1 cellular context compared by ENCODE assay signal in the genomic region with DNA sequence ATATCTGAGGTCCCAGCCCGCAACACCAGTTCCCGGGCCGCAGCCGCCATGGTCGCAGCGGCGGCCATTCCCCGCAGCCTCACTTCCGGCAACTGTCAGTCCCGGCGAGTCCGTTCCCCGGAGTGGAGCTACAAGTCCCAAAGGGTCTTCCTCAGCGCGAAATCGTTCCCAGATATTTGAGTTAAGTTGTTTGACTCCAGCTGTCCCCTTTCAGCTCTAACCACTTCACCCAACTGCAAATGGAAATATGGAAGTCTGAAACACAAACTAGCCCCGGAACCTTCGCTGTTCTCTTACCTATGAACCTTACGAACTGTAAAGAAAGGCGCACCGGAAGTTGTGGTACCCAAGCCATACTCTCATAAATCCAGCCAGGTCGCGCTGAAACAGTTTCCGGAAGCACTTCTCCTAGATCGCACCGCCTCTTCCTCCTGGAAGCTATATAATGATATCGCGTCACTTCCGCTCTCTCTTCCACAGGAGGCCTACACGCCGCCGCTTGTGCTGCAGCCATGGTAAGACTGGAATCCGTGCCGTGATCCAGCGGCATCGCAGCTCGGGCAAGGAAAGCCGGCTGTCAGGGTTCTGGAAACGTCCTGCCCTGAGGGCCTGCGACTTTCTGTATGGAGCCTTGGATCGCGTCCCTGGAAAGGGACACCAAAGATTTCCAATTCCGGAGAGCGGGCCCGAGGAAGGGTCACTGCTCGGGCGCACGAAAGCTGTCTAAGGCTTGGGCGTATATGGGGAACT.
TF ChIP-seq lines count a peak whose summit lies in the region.

A gene (plus strand): TSS at position 468 of the 750 bp plus-strand sequence. CDS start 45 bp downstream, at position 513.
A gene with protein sequence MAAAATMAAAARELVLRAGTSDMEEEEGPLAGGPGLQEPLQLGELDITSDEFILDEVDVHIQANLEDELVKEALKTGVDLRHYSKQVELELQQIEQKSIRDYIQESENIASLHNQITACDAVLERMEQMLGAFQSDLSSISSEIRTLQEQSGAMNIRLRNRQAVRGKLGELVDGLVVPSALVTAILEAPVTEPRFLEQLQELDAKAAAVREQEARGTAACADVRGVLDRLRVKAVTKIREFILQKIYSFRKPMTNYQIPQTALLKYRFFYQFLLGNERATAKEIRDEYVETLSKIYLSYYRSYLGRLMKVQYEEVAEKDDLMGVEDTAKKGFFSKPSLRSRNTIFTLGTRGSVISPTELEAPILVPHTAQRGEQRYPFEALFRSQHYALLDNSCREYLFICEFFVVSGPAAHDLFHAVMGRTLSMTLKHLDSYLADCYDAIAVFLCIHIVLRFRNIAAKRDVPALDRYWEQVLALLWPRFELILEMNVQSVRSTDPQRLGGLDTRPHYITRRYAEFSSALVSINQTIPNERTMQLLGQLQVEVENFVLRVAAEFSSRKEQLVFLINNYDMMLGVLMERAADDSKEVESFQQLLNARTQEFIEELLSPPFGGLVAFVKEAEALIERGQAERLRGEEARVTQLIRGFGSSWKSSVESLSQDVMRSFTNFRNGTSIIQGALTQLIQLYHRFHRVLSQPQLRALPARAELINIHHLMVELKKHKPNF (minus strand): TSS at position 269 of the 750 bp plus-strand sequence. CDS start 201 bp downstream, at position 68.

TF ChIP-seq in K562, 482 proteins besides CTCF, POLR2A, EP300 and RAD21 (continued from another document and continues in another):
- TF ChIP-seq SIX5 (IDR thresholded peaks at IDR 0.05; ENCODE audit: borderline replicate concordance in 1 of 2, insufficient read depth in 1 of 2, low read depth in 1 of 2, low read length in 2 of 2) (peak; percentile 40 to 49; a peak in 3 of 4 replicates), STAT5A (IDR thresholded peaks at IDR 0.05; ENCODE audit: borderline replicate concordance, low read length) (peak; percentile 5; the same call in 1 of the 2 replicates), PHF8 (IDR thresholded peaks at IDR 0.05; ENCODE audit: borderline replicate concordance, low read length) (peak; percentile 100), NR2F6 (CRISPR knock-in tag; IDR thresholded peaks at IDR 0.05) (peak; percentile 85; the same call in 1 of the 2 replicates), CCNT2 (IDR thresholded peaks at IDR 0.05; ENCODE audit: borderline replicate concordance, extremely low read depth, insufficient read length, low read depth, low read length) (no peak), TOE1 (IDR thresholded peaks at IDR 0.05; ENCODE audit: borderline replicate concordance) (peak; percentile 91), TOE1 (CRISPR knock-in tag; IDR thresholded peaks at IDR 0.05; ENCODE audit: borderline replicate concordance, low read depth) (no peak), LCOR (CRISPR knock-in tag; IDR thresholded peaks at IDR 0.05) (peak; percentile 74; the same call in 1 of the 2 replicates), CBX2 (IDR thresholded peaks at IDR 0.05; ENCODE audit: insufficient read depth, low read length, poor library complexity, severe bottlenecking) (no peak), ZNF311 (CRISPR knock-in tag; IDR thresholded peaks at IDR 0.05) (no peak), ZKSCAN3 (CRISPR knock-in tag; IDR thresholded peaks at IDR 0.05) (no peak), YBX1 (IDR thresholded peaks at IDR 0.05) (no peak), RFX5 (IDR thresholded peaks at IDR 0.05; ENCODE audit: low read depth, low read length) (peak; percentile 11; the same call in 1 of the 2 replicates), MYBL2 (IDR thresholded peaks at IDR 0.05; ENCODE audit: low read depth) (no peak; the same call in 1 of the 2 replicates), MYBL2 (CRISPR knock-in tag; IDR thresholded peaks at IDR 0.05; ENCODE audit: borderline replicate concordance) (no peak), POLR2H (tag; IDR thresholded peaks at IDR 0.05; ENCODE audit: low read depth) (peak; percentile 98), KLF13 (tag; IDR thresholded peaks at IDR 0.05; ENCODE audit: borderline replicate concordance, low read depth) (peak; percentile 59; the same call in 1 of the 2 replicates), NFE2L1 (tag; IDR thresholded peaks at IDR 0.05; ENCODE audit: borderline replicate concordance, low read depth) (no peak), HDAC2 (IDR thresholded peaks at IDR 0.05) (peak; percentile 16; the same call in 1 of the 2 replicates), DPF2 (IDR thresholded peaks at IDR 0.05) (0 out of 2 replicates have a peak, but pooled peaks have one; percentile 52), GATA2 (CRISPR knock-in tag; IDR thresholded peaks at IDR 0.05) (0 out of 2 replicates have a peak, but pooled peaks have one; percentile 27), PHF20 (IDR thresholded peaks at IDR 0.05; ENCODE audit: partially characterized antibody) (peak; percentile 92), CHD2 (IDR thresholded peaks at IDR 0.05; ENCODE audit: low read depth, low read length) (peak; percentile 40; the same call in 1 of the 2 replicates), BRD9 (IDR thresholded peaks at IDR 0.05; ENCODE audit: low read depth, partially characterized antibody) (peak; percentile 98), PHF21A (IDR thresholded peaks at IDR 0.05; ENCODE audit: borderline replicate concordance, low read depth) (peak; percentile 8; the same call in 1 of the 2 replicates), SIRT6 (IDR thresholded peaks at IDR 0.05; ENCODE audit: low read depth, low read length) (peak; percentile 26), SRSF3 (IDR thresholded peaks at IDR 0.05; ENCODE audit: insufficient read depth, low read length) (0 out of 2 replicates have a peak, but pooled peaks have one; percentile 90), NFE2 (IDR thresholded peaks at IDR 0.05; ENCODE audit: low read depth) (0 out of 2 replicates have a peak, but pooled peaks have one; percentile 1), NFATC3 (IDR thresholded peaks at IDR 0.05) (0 out of 2 replicates have a peak, but pooled peaks have one; percentile 72)
- TF ChIP-seq, protein P1, sequence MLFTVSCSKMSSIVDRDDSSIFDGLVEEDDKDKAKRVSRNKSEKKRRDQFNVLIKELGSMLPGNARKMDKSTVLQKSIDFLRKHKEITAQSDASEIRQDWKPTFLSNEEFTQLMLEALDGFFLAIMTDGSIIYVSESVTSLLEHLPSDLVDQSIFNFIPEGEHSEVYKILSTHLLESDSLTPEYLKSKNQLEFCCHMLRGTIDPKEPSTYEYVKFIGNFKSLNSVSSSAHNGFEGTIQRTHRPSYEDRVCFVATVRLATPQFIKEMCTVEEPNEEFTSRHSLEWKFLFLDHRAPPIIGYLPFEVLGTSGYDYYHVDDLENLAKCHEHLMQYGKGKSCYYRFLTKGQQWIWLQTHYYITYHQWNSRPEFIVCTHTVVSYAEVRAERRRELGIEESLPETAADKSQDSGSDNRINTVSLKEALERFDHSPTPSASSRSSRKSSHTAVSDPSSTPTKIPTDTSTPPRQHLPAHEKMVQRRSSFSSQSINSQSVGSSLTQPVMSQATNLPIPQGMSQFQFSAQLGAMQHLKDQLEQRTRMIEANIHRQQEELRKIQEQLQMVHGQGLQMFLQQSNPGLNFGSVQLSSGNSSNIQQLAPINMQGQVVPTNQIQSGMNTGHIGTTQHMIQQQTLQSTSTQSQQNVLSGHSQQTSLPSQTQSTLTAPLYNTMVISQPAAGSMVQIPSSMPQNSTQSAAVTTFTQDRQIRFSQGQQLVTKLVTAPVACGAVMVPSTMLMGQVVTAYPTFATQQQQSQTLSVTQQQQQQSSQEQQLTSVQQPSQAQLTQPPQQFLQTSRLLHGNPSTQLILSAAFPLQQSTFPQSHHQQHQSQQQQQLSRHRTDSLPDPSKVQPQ (CRISPR knock-in tag; IDR thresholded peaks at IDR 0.05; ENCODE audit: borderline replicate concordance), result 0 out of 2 replicates have a peak, but pooled peaks have one; percentile 50
- TF ChIP-seq, protein P2, sequence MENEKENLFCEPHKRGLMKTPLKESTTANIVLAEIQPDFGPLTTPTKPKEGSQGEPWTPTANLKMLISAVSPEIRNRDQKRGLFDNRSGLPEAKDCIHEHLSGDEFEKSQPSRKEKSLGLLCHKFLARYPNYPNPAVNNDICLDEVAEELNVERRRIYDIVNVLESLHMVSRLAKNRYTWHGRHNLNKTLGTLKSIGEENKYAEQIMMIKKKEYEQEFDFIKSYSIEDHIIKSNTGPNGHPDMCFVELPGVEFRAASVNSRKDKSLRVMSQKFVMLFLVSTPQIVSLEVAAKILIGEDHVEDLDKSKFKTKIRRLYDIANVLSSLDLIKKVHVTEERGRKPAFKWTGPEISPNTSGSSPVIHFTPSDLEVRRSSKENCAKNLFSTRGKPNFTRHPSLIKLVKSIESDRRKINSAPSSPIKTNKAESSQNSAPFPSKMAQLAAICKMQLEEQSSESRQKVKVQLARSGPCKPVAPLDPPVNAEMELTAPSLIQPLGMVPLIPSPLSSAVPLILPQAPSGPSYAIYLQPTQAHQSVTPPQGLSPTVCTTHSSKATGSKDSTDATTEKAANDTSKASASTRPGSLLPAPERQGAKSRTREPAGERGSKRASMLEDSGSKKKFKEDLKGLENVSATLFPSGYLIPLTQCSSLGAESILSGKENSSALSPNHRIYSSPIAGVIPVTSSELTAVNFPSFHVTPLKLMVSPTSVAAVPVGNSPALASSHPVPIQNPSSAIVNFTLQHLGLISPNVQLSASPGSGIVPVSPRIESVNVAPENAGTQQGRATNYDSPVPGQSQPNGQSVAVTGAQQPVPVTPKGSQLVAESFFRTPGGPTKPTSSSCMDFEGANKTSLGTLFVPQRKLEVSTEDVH (IDR thresholded peaks at IDR 0.05; ENCODE audit: low read depth, partially characterized antibody), result peak; percentile 96
- TF ChIP-seq, protein P3, sequence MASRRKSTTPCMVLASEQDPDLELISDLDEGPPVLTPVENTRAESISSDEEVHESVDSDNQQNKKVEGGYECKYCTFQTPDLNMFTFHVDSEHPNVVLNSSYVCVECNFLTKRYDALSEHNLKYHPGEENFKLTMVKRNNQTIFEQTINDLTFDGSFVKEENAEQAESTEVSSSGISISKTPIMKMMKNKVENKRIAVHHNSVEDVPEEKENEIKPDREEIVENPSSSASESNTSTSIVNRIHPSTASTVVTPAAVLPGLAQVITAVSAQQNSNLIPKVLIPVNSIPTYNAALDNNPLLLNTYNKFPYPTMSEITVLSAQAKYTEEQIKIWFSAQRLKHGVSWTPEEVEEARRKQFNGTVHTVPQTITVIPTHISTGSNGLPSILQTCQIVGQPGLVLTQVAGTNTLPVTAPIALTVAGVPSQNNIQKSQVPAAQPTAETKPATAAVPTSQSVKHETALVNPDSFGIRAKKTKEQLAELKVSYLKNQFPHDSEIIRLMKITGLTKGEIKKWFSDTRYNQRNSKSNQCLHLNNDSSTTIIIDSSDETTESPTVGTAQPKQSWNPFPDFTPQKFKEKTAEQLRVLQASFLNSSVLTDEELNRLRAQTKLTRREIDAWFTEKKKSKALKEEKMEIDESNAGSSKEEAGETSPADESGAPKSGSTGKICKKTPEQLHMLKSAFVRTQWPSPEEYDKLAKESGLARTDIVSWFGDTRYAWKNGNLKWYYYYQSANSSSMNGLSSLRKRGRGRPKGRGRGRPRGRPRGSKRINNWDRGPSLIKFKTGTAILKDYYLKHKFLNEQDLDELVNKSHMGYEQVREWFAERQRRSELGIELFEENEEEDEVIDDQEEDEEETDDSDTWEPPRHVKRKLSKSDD (conservative IDR thresholded peaks at IDR 0.05; ENCODE audit: low read length), result no peak
- TF ChIP-seq, protein P4, sequence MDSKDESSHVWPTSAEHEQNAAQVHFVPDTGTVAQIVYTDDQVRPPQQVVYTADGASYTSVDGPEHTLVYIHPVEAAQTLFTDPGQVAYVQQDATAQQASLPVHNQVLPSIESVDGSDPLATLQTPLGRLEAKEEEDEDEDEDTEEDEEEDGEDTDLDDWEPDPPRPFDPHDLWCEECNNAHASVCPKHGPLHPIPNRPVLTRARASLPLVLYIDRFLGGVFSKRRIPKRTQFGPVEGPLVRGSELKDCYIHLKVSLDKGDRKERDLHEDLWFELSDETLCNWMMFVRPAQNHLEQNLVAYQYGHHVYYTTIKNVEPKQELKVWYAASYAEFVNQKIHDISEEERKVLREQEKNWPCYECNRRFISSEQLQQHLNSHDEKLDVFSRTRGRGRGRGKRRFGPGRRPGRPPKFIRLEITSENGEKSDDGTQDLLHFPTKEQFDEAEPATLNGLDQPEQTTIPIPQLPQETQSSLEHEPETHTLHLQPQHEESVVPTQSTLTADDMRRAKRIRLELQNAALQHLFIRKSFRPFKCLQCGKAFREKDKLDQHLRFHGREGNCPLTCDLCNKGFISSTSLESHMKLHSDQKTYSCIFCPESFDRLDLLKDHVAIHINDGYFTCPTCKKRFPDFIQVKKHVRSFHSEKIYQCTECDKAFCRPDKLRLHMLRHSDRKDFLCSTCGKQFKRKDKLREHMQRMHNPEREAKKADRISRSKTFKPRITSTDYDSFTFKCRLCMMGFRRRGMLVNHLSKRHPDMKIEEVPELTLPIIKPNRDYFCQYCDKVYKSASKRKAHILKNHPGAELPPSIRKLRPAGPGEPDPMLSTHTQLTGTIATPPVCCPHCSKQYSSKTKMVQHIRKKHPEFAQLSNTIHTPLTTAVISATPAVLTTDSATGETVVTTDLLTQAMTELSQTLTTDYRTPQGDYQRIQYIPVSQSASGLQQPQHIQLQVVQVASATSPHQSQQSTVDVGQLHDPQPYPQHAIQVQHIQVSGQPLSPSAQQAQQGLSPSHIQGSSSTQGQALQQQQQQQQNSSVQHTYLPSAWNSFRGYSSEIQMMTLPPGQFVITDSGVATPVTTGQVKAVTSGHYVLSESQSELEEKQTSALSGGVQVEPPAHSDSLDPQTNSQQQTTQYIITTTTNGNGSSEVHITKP (IDR thresholded peaks at IDR 0.05; ENCODE audit: partially characterized antibody), result peak; percentile 6
- TF ChIP-seq, protein P5, sequence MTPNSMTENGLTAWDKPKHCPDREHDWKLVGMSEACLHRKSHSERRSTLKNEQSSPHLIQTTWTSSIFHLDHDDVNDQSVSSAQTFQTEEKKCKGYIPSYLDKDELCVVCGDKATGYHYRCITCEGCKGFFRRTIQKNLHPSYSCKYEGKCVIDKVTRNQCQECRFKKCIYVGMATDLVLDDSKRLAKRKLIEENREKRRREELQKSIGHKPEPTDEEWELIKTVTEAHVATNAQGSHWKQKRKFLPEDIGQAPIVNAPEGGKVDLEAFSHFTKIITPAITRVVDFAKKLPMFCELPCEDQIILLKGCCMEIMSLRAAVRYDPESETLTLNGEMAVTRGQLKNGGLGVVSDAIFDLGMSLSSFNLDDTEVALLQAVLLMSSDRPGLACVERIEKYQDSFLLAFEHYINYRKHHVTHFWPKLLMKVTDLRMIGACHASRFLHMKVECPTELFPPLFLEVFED (CRISPR knock-in tag; conservative IDR thresholded peaks at IDR 0.05), result 0 out of 2 replicates have a peak, but pooled peaks have one; percentile 29
- TF ChIP-seq, protein P6, sequence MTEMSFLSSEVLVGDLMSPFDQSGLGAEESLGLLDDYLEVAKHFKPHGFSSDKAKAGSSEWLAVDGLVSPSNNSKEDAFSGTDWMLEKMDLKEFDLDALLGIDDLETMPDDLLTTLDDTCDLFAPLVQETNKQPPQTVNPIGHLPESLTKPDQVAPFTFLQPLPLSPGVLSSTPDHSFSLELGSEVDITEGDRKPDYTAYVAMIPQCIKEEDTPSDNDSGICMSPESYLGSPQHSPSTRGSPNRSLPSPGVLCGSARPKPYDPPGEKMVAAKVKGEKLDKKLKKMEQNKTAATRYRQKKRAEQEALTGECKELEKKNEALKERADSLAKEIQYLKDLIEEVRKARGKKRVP (CRISPR knock-in tag; IDR thresholded peaks at IDR 0.05), result 0 out of 2 replicates have a peak, but pooled peaks have one; percentile 56
- TF ChIP-seq, protein P7, sequence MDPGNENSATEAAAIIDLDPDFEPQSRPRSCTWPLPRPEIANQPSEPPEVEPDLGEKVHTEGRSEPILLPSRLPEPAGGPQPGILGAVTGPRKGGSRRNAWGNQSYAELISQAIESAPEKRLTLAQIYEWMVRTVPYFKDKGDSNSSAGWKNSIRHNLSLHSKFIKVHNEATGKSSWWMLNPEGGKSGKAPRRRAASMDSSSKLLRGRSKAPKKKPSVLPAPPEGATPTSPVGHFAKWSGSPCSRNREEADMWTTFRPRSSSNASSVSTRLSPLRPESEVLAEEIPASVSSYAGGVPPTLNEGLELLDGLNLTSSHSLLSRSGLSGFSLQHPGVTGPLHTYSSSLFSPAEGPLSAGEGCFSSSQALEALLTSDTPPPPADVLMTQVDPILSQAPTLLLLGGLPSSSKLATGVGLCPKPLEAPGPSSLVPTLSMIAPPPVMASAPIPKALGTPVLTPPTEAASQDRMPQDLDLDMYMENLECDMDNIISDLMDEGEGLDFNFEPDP (CRISPR knock-in tag; IDR thresholded peaks at IDR 0.05), result peak; percentile 63; the same call in 1 of the 2 replicates
